ENCODE assay signal across 14 cellular contexts in genomic region chr13:46633416-46633815, GRCh38.
DNase-seq lines count a peak whose midpoint lies in the region; ATAC-seq and TF ChIP-seq lines count a peak whose summit lies in the region.
"Had no signal": no experiment of that assay in that cellular context is flagged by ENCODE, and none has a peak within 500 bp of the region (broad histone marks: within the 10 kb centered on the region; RNA-seq: fewer than 3 reads in every experiment).

No MANE protein-coding gene starts in this region.

- H3K4me3 ChIP-seq in HFF-Myc (replicated peaks; ENCODE audit: low read depth, low read length) = no peak overlapping the region
- H3K4me3 ChIP-seq: BLaER1 had no signal

- H3K27ac Mint-ChIP-seq in brain = peak overlapping the region in 3 of 5 experiments; percentile 37 to 79 (median 48)
- H3K27ac Mint-ChIP-seq: activated CD8-positive, alpha-beta memory T cell treated with anti-CD3 and anti-CD28 coated beads, Interleukin-2, amount 10 ng/mL, durations not matched to agents 7 days and 5 days; T-cell had no signal

- no peak overlapping the region for H3K27ac ChIP-seq in caudate nucleus (ENCODE audit: low read depth, low read length)
- H3K27ac ChIP-seq: BLaER1, neutrophil had no signal

- TF ChIP-seq CTCF in HFF-Myc (IDR thresholded peaks at IDR 0.05; ENCODE audit: low read depth, low read length, missing control alignments) (no peak), brain (conservative IDR thresholded peaks at IDR 0.05) (no peak)

- H3K4me1 Mint-ChIP-seq in brain = peaks cover 78% of the 10 kb centered on the region

- no peak overlapping the region for H3K4me3 Mint-ChIP-seq in brain
- H3K4me3 Mint-ChIP-seq: activated CD8-positive, alpha-beta memory T cell treated with anti-CD3 and anti-CD28 coated beads, Interleukin-2, amount 10 ng/mL, durations not matched to agents 7 days and 5 days; T-cell had no signal

- H3K36me3 Mint-ChIP-seq in brain = peaks cover 21% of the 10 kb centered on the region

- no peak for ATAC-seq in GM18870 (IDR thresholded peaks at IDR 0.05; ENCODE audit: unreplicated experiment)
- no peak for ATAC-seq in HG03469 (IDR thresholded peaks at IDR 0.05; ENCODE audit: unreplicated experiment)
- ATAC-seq: activated CD8-positive, alpha-beta memory T cell treated with anti-CD3 and anti-CD28 coated beads, Interleukin-2, amount 10 ng/mL, durations not matched to agents 7 days and 5 days; T-cell had no signal

- DNase-seq in ACHN (peak; percentile 88), HFF-Myc (ENCODE audit: extremely low read depth, low read depth) (peak; percentile 49), kidney tubule cell (ENCODE audit: low spot score) (peak; percentile 93), DMS53 treated with DMSO at 0.1 percent for 48 hours (lab: John Stamatoyannopoulos, UW; ENCODE audit: unreplicated experiment) (no peak), caudate nucleus (lab: John Stamatoyannopoulos, UW) (no peak)
- DNase-seq: activated CD8-positive, alpha-beta memory T cell treated with anti-CD3 and anti-CD28 coated beads, Interleukin-2, amount 10 ng/mL, durations not matched to agents 7 days and 5 days; hippocampal formation; Kasumi-1; T-cell had no signal

- in situ Hi-C loops in ACHN (cut with HindIII; ENCODE audit: low pct_ligation_motif_present, low pct_unique_long_range_greater_than_20kb, low sequenced_read_pairs) = no loop called here

- peaks cover 0 to 6% (median 0%) of the 10 kb centered on the region in 5 experiments for H3K9me3 Mint-ChIP-seq in brain
- H3K9me3 Mint-ChIP-seq: T-cell had no signal

- no peaks in the 10 kb centered on the region for H3K27me3 Mint-ChIP-seq in brain
- H3K27me3 Mint-ChIP-seq: activated CD8-positive, alpha-beta memory T cell treated with anti-CD3 and anti-CD28 coated beads, Interleukin-2, amount 10 ng/mL, durations not matched to agents 7 days and 5 days; T-cell had no signal

Comparison
In these comparisons a context has a peak if more than half of its experiments do, and no peak if none do; other contexts are left out.
1. DNase-seq: peak in ACHN (single experiment), HFF-Myc (single experiment) and kidney tubule cell (single experiment); none in DMS53 treated with DMSO at 0.1 percent for 48 hours (single experiment) and caudate nucleus (0 of 61).